24 cellular contexts compared by ENCODE assay signal in genomic region chr9:79580065-79580464, GRCh38. TPM values are rescaled to one million over a fixed set of nuclear protein-coding genes. Genes with fewer than 3 reads are reported as not detected.
DNase-seq lines count a peak whose midpoint lies in the region; ATAC-seq, FAIRE-seq and TF ChIP-seq lines count a peak whose summit lies in the region.
"Had no signal": no experiment of that assay in that cellular context is flagged by ENCODE, and none has a peak within 500 bp of the region (broad histone marks: within the 10 kb centered on the region; RNA-seq: fewer than 3 reads in every experiment).

No MANE protein-coding gene starts in this region.

- H3K9me3 ChIP-seq in CD4-positive, alpha-beta T cell (ENCODE audit: control insufficient read depth, low read length), result no peaks in the 10 kb centered on the region
- H3K9me3 ChIP-seq in pancreas, result no peaks in the 10 kb centered on the region
- H3K9me3 ChIP-seq: body of pancreas, left ventricle myocardium inferior, Peyer's patch, sigmoid colon, uterus had no signal

- peak overlapping the region; percentile 4 for H3K4me3 Mint-ChIP-seq in CD4-positive, alpha-beta T cell
- H3K4me3 Mint-ChIP-seq: activated CD8-positive, alpha-beta T cell treated with anti-CD3 and anti-CD28 coated beads, Interleukin-2, amount 10 ng/mL, durations not matched to agents 7 days and 5 days; stimulated activated naive B cell treated with anti-CD40 and anti-IgM and Interleukin-4, amounts not matched to agents 10 μg/mL and 1 μg/mL and 100 μg/mL, for 72 hours had no signal

- H3K36me3 ChIP-seq in pancreas, result no peaks in the 10 kb centered on the region
- H3K36me3 ChIP-seq: left ventricle myocardium inferior, Peyer's patch, sigmoid colon, uterus had no signal

- H3K27ac Mint-ChIP-seq in CD4-positive, alpha-beta T cell, result peak overlapping the region; percentile 73
- H3K27ac Mint-ChIP-seq: activated CD8-positive, alpha-beta T cell treated with anti-CD3 and anti-CD28 coated beads, Interleukin-2, amount 10 ng/mL, durations not matched to agents 7 days and 5 days; stimulated activated naive B cell treated with anti-CD40 and anti-IgM and Interleukin-4, amounts not matched to agents 10 μg/mL and 1 μg/mL and 100 μg/mL, for 72 hours had no signal

- no peak for TF ChIP-seq CTCF in CD4-positive, alpha-beta T cell (IDR thresholded peaks at IDR 0.05)
- TF ChIP-seq CTCF in HFF-Myc (IDR thresholded peaks at IDR 0.05; ENCODE audit: low read depth, low read length, missing control alignments), result no peak
- no peak for TF ChIP-seq CTCF in foreskin fibroblast (IDR thresholded peaks at IDR 0.05; ENCODE audit: low read depth, low read length)
- TF ChIP-seq CTCF in pancreas (IDR thresholded peaks at IDR 0.05), result no peak

- CTCF ChIA-PET in CD4-positive, alpha-beta T cell (lab: Charles Lee), result no interaction called here

- peaks cover 20% of the 10 kb centered on the region for H3K36me3 Mint-ChIP-seq in CD4-positive, alpha-beta T cell (ENCODE audit: low read depth)

- H3K9me3 Mint-ChIP-seq in CD4-positive, alpha-beta T cell, result no peaks in the 10 kb centered on the region
- H3K9me3 Mint-ChIP-seq: IgD-negative memory B cell; stimulated activated naive B cell treated with anti-CD40 and anti-IgM and Interleukin-4, amounts not matched to agents 10 μg/mL and 1 μg/mL and 100 μg/mL, for 72 hours had no signal

- no peak for DNase-seq in CD4-positive, alpha-beta T cell
- DNase-seq in HFF-Myc (ENCODE audit: extremely low read depth, low read depth), result no peak
- peak in 1 of 2 donors; percentile 29 for DNase-seq in foreskin fibroblast
- no peak for DNase-seq in pancreas
- DNase-seq: activated CD8-positive, alpha-beta T cell treated with anti-CD3 and anti-CD28 coated beads, Interleukin-2, amount 10 ng/mL, durations not matched to agents 7 days and 5 days; activated gamma-delta T cell; body of pancreas; DMS53; left ventricle myocardium inferior; NCI-H1048; NCI-H187; NCI-H526 treated with DMSO at 0.1 percent for 48 hours; Peyer's patch; posterior cingulate gyrus; sigmoid colon; stimulated activated naive B cell treated with anti-CD40 and anti-IgM and Interleukin-4, amounts not matched to agents 10 μg/mL and 1 μg/mL and 100 μg/mL, for 72 hours; uterus had no signal

- peaks cover 97% of the 10 kb centered on the region for H3K4me1 Mint-ChIP-seq in CD4-positive, alpha-beta T cell (ENCODE audit: low read depth)

- no peak for ATAC-seq in CD4-positive, alpha-beta T cell (ENCODE audit: poor library complexity)
- ATAC-seq in pancreas, result peak in 3 of 4 donors; percentile 30 to 61 (median 38)
- ATAC-seq in HG03175 (IDR thresholded peaks at IDR 0.05; ENCODE audit: unreplicated experiment), result no peak
- no peak for ATAC-seq in GM21825 (IDR thresholded peaks at IDR 0.05; ENCODE audit: unreplicated experiment)
- no peak for ATAC-seq in HG03108 (IDR thresholded peaks at IDR 0.05; ENCODE audit: unreplicated experiment)
- ATAC-seq: activated CD4-positive, CD25-positive, alpha-beta regulatory T cell treated with anti-CD3 and anti-CD28 coated beads, Interleukin-2, amount 50 U/mL, for 24 hours; activated CD8-positive, alpha-beta T cell treated with anti-CD3 and anti-CD28 coated beads, Interleukin-2, amount 10 ng/mL, durations not matched to agents 7 days and 5 days; body of pancreas; stimulated activated naive B cell treated with anti-CD40 and anti-IgM and Interleukin-4, amounts not matched to agents 10 μg/mL and 1 μg/mL and 100 μg/mL, for 72 hours had no signal

- POLR2A ChIA-PET in CD4-positive, alpha-beta T cell (lab: Charles Lee), result interaction anchor here (1.3 kb wide), 1 partner anchor 8 kb away, joined by 15 read pairs; the partner anchor contains the start of gene TLE4

- H3K4me3 ChIP-seq in HFF-Myc (replicated peaks; ENCODE audit: low read depth, low read length) (peak overlapping the region; percentile 16), foreskin fibroblast (ENCODE audit: low read depth in 1 of 2, low read length in 2 of 2) (peak overlapping the region; percentile 1 to 33), pancreas (no peak overlapping the region)
- H3K4me3 ChIP-seq: body of pancreas, left ventricle myocardium inferior, Peyer's patch, sigmoid colon, uterus had no signal

- no peak for FAIRE-seq in pancreas (lab: Jason Lieb, UNC)
- FAIRE-seq: H1, TTC549 had no signal

- H3K27ac ChIP-seq in CD4-positive, alpha-beta T cell (ENCODE audit: low read depth, low read length), result no peak overlapping the region
- no peak overlapping the region for H3K27ac ChIP-seq in pancreas
- H3K27ac ChIP-seq: body of pancreas, Peyer's patch, sigmoid colon had no signal

- H3K4me1 ChIP-seq in pancreas, result peaks cover 7 to 31% (median 18%) of the 10 kb centered on the region in 3 donors

- intact Hi-C loops in CD4-positive, alpha-beta T cell (cut with DNase I, micrococcal nuclease), result no loop called here
- intact Hi-C loops in pancreas (cut with DNase I), result no loop called here

- 22 to 33% methylated on average over 7 of the region's 7 CpGs for WGBS in pancreas, 2 donors

- H3K27me3 Mint-ChIP-seq in CD4-positive, alpha-beta T cell, result no peaks in the 10 kb centered on the region
- H3K27me3 Mint-ChIP-seq: IgD-negative memory B cell; stimulated activated naive B cell treated with anti-CD40 and anti-IgM and Interleukin-4, amounts not matched to agents 10 μg/mL and 1 μg/mL and 100 μg/mL, for 72 hours had no signal

- H3K27me3 ChIP-seq in CD4-positive, alpha-beta T cell (ENCODE audit: control insufficient read depth, insufficient read depth, low read length), result no peaks in the 10 kb centered on the region
- H3K27me3 ChIP-seq in pancreas, result no peaks in the 10 kb centered on the region
- H3K27me3 ChIP-seq: body of pancreas, Peyer's patch, sigmoid colon, uterus had no signal

RNA-seq across cellular contexts. Expression of gene TLE4, which starts 8.3 kb away (rescaled TPM):
- total RNA-seq in CD4-positive, alpha-beta T cell, result 100 to 1,000 TPM; 125 to 136 TPM
- total RNA-seq in pancreas, result 10 to 100 TPM in 3 of 6 donors, 1 to 10 TPM in 3; 8.0 to 19.0 (median 10.3) TPM
- polyA plus RNA-seq in pancreas, result 1 to 10 TPM; 2.8 to 4.1 TPM

Comparison
In these comparisons a context has a peak if more than half of its experiments do, and no peak if none do; other contexts are left out.
1. ATAC-seq: peak in pancreas (3 of 4); none in CD4-positive, alpha-beta T cell (single experiment), HG03175 (single experiment), GM21825 (single experiment) and HG03108 (single experiment).
2. H3K4me3 ChIP-seq: peak in HFF-Myc (single experiment) and foreskin fibroblast (2 of 2); none in pancreas (0 of 4).
3. RNA of gene TLE4, which starts 8.3 kb away (total RNA-seq): 125 to 136 TPM in CD4-positive, alpha-beta T cell; 8.0 to 19.0 TPM in pancreas; every median in the first group is over 4 times any median in the second.